In the genomic region with DNA sequence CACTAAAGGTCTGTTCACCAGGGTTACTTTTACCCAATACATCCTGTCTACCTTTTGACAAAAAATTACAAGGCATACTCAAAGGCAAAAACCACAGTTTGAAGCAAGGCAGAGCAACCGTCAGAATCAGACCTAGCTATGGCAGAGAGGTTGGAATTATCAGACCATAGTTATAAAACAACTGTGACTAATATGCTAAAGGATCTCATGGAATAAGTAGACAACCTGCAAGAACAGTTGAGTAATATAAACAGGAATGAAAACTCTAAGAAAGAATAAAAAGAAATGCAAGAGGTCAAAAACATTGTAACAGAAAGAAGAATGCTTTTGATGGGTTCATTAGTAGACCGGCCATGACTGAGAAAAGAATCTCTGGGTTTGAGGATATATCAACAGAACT, we compare ENCODE assay signal across 22 cellular contexts.
DNase-seq lines count a peak whose midpoint lies in the region; ATAC-seq and TF ChIP-seq lines count a peak whose summit lies in the region.
"Had no signal": no experiment of that assay in that cellular context is flagged by ENCODE, and none has a peak within 500 bp of the region (broad histone marks: within the 10 kb centered on the region; RNA-seq: fewer than 3 reads in every experiment).

No MANE protein-coding gene starts in this region.

- ATAC-seq in HG03280 (IDR thresholded peaks at IDR 0.05; ENCODE audit: unreplicated experiment): no peak
- ATAC-seq: HCT116; K562; mucosa of descending colon; stimulated activated effector memory CD8-positive, alpha-beta T cell treated with anti-CD3 and anti-CD28 coated beads, Interleukin-12 subunit alpha, Interleukin-12 subunit beta, amount 100 ng/mL, for 72 hours had no signal

- DNase-seq in GM23248 (peak; percentile 36), amniotic epithelial cell (ENCODE audit: low read depth) (peak; percentile 83), fibroblast of pulmonary artery (ENCODE audit: low read depth) (peak; percentile 33), renal cortical epithelial cell (ENCODE audit: low read depth) (peak; percentile 75), NCI-H774 (lab: John Stamatoyannopoulos, UW) (no peak), SHP77 treated with DMSO at 0.1 percent for 48 hours (lab: John Stamatoyannopoulos, UW) (no peak)
- no peak for DNase-seq in activated naive CD4-positive, alpha-beta T cell treated with anti-CD3 and anti-CD28 coated beads, Interleukin-2, amount 50 U/mL, for 16 hours
- DNase-seq: activated CD4-positive, alpha-beta T cell treated with anti-CD3 and anti-CD28 coated beads for 4 hours; activated naive CD8-positive, alpha-beta T cell treated with anti-CD3 and anti-CD28 coated beads, Interleukin-2, amount 10 ng/mL, durations not matched to agents 7 days and 5 days; CD4-positive, CD25-positive, alpha-beta regulatory T cell; mucosa of descending colon; MV-4-11; NCI-H187 treated with DMSO at 0.1 percent for 48 hours; NCI-H82; SIG-M5; stimulated activated CD4-positive, alpha-beta T cell treated with anti-CD3 and anti-CD28 coated beads, Interleukin-2, amount 100 ng/mL, for 24 hours; T-helper 1 cell had no signal

- peak overlapping the region; percentile 3 for H3K4me2 ChIP-seq in GM23248 (ENCODE audit: unreplicated experiment)

- H4K20me1 ChIP-seq in GM23248 (ENCODE audit: insufficient read depth): no peaks in the 10 kb centered on the region

- H3K4me3 ChIP-seq in GM23248 (no peak overlapping the region), fibroblast of pulmonary artery (replicated peaks; ENCODE audit: low read depth, low read length) (no peak overlapping the region)
- H3K4me3 ChIP-seq: K562, mucosa of descending colon, suprapubic skin had no signal

- no peak overlapping the region for H2AFZ ChIP-seq in GM23248

- no peaks in the 10 kb centered on the region for H3K36me3 ChIP-seq in GM23248 (ENCODE audit: low read depth)
- H3K36me3 ChIP-seq: suprapubic skin had no signal

- no peak overlapping the region for H3K9ac ChIP-seq in GM23248

- H3K9me3 ChIP-seq in GM23248 (ENCODE audit: low read depth): no peaks in the 10 kb centered on the region
- H3K9me3 ChIP-seq: mucosa of descending colon, suprapubic skin had no signal

- H3K9me2 ChIP-seq in GM23248 (ENCODE audit: insufficient read depth): no peaks in the 10 kb centered on the region

- no peak for TF ChIP-seq CTCF in fibroblast of pulmonary artery (IDR thresholded peaks at IDR 0.05; ENCODE audit: low read length, missing control alignments)

- no peaks in the 10 kb centered on the region for H3K27me3 ChIP-seq in GM23248 (replicated peaks; ENCODE audit: insufficient read depth)
- H3K27me3 ChIP-seq: suprapubic skin had no signal

- peaks cover 11% of the 10 kb centered on the region for H3F3A ChIP-seq in GM23248 (ENCODE audit: insufficient read depth)

- peaks cover 6% of the 10 kb centered on the region; the same call in 1 of the 2 replicates for H3K4me1 ChIP-seq in GM23248 (ENCODE audit: insufficient read depth)
- H3K4me1 ChIP-seq: suprapubic skin had no signal

- H3K27ac ChIP-seq in GM23248: no peak overlapping the region
- H3K27ac ChIP-seq: suprapubic skin had no signal

- no peaks in the 10 kb centered on the region for H3K79me2 ChIP-seq in GM23248 (ENCODE audit: insufficient read depth)

- 54 to 64% methylated on average over 2 of the region's 2 CpGs for WGBS in GM23248 (ENCODE audit: low coverage in 1 of 2, low lambda C conversion rate in 2 of 2, missing lambda C conversion rate in 2 of 2), 2 experiments

- in situ Hi-C loops in GM23248 (cut with MboI): no loop called here

Comparison
In these comparisons a context has a peak if more than half of its experiments do, and no peak if none do; other contexts are left out.
1. DNase-seq: peak in GM23248 (single experiment), amniotic epithelial cell (single experiment), fibroblast of pulmonary artery (single experiment) and renal cortical epithelial cell (single experiment); none in activated naive CD4-positive, alpha-beta T cell treated with anti-CD3 and anti-CD28 coated beads, Interleukin-2, amount 50 U/mL, for 16 hours (single experiment), NCI-H774 (single experiment) and SHP77 treated with DMSO at 0.1 percent for 48 hours (single experiment).